Comparison of ENCODE assay signal across 8 cellular contexts in genomic region chr3:48088749-48089466, GRCh38.
DNase-seq lines count a peak whose midpoint lies in the region; ATAC-seq and TF ChIP-seq lines count a peak whose summit lies in the region.

No MANE protein-coding gene starts in this region.

- H3K27me3 ChIP-seq in AG04450 (ENCODE audit: control insufficient read depth, insufficient read depth, low read length): no peaks in the 10 kb centered on the region

- DNase-seq in AG04450 (ENCODE audit: low read depth, low spot score) (peak; percentile 90), NCI-H2227 (lab: John Stamatoyannopoulos, UW; ENCODE audit: unreplicated experiment) (peak; percentile 95), WTC11 (ENCODE audit: low spot score) (peak; percentile 97), cardiac fibroblast (ENCODE audit: low read depth in 2 of 2) (peak; percentile 96 to 98), immature natural killer cell (peak; percentile 94 to 95 (median 94)), smooth muscle cell of the brain vasculature (ENCODE audit: low read depth, low spot score) (peak; percentile 92)

- H3K9me3 Mint-ChIP-seq in WTC11 (no peaks in the 10 kb centered on the region), immature natural killer cell (no peaks in the 10 kb centered on the region)

- no peaks in the 10 kb centered on the region for H3K27me3 Mint-ChIP-seq in WTC11 (ENCODE audit: low read depth)
- peaks cover 3 to 5% (median 4%) of the 10 kb centered on the region in 3 donors for H3K27me3 Mint-ChIP-seq in immature natural killer cell (ENCODE audit: low read depth in 3 of 3)

- CTCF ChIA-PET in AG04450 (lab: Charles Lee) (interaction anchor here (0.7 to 0.8 kb wide), 2 partner anchors 32 to 41 kb away, joined by 3 read pairs; no protein-coding TSS in a partner anchor), WTC11 (lab: Charles Lee) (interaction anchor here (0.7 to 5.6 kb wide), 10 partner anchors 18 to 347 kb away, joined by 3 to 67 read pairs (median 6); no protein-coding TSS in a partner anchor)

- H3K4me1 Mint-ChIP-seq in WTC11: peaks cover 27% of the 10 kb centered on the region
- H3K4me1 Mint-ChIP-seq in immature natural killer cell: peaks cover 19 to 33% of the 10 kb centered on the region in 2 donors

- TF ChIP-seq CTCF in AG04450 (IDR thresholded peaks at IDR 0.05; ENCODE audit: low read depth, low read length) (no peak), WTC11 (IDR thresholded peaks at IDR 0.05) (no peak), cardiac fibroblast (IDR thresholded peaks at IDR 0.05; ENCODE audit: low read depth, low read length) (peak; percentile 3)

- H3K4me3 Mint-ChIP-seq in WTC11: peak overlapping the region; percentile 94
- H3K4me3 Mint-ChIP-seq in immature natural killer cell: peak overlapping the region; percentile 91 to 98 (median 95)

- H3K27ac ChIP-seq in AG04450 (ENCODE audit: low read depth, low read length): peak overlapping the region; percentile 98

- H3K36me3 Mint-ChIP-seq in WTC11: no peaks in the 10 kb centered on the region; the same call in 1 of the 2 replicates
- H3K36me3 Mint-ChIP-seq in immature natural killer cell: peaks cover 0 to 3% (median 0%) of the 10 kb centered on the region in 3 donors

- ATAC-seq in GM18907 (IDR thresholded peaks at IDR 0.05; ENCODE audit: unreplicated experiment) (peak; percentile 91), HG03139 (IDR thresholded peaks at IDR 0.05; ENCODE audit: unreplicated experiment) (peak; percentile 85), WTC11 (peak; percentile 96)

- POLR2A ChIA-PET in AG04450 (lab: Yijun Ruan, JAX): interaction anchor here (0.5 to 1.2 kb wide), 14 partner anchors 12 to 888 kb away, joined by 3 to 10 read pairs (median 6); partner anchors contain the start of gene CCDC51
- POLR2A ChIA-PET in WTC11 (lab: Charles Lee): interaction anchor here (0.5 to 1.9 kb wide), 21 partner anchors 10 to 537 kb away, joined by 3 to 10 read pairs (median 4); partner anchors contain the start of gene CDC25A

- no peaks in the 10 kb centered on the region; the same call in 1 of the 2 replicates for H3K9me3 ChIP-seq in AG04450 (ENCODE audit: control insufficient read depth, insufficient read depth, low read length)

- peak overlapping the region; percentile 99 for H3K27ac Mint-ChIP-seq in WTC11
- H3K27ac Mint-ChIP-seq in immature natural killer cell: peak overlapping the region; percentile 91 to 98 (median 98)

- H3K4me3 ChIP-seq in AG04450 (ENCODE audit: low read depth, low read length) (peak overlapping the region; percentile 88), cardiac fibroblast (replicated peaks in 1 of 2; ENCODE audit: low read depth in 2 of 2, low read length in 2 of 2) (peak overlapping the region; percentile 91 to 92)

TF ChIP-seq in WTC11, 78 proteins besides CTCF, POLR2A, EP300 and RAD21 (continues in another document):
- peak; percentile 24; the same call in 1 of the 2 replicates for TF ChIP-seq ZNF423 (CRISPR knock-in tag; IDR thresholded peaks at IDR 0.05)
- TF ChIP-seq TEAD1 (CRISPR knock-in tag; IDR thresholded peaks at IDR 0.05): peak; percentile 53
- TF ChIP-seq FOXP4 (CRISPR knock-in tag; IDR thresholded peaks at IDR 0.05): peak; percentile 67
- TF ChIP-seq, protein P1, sequence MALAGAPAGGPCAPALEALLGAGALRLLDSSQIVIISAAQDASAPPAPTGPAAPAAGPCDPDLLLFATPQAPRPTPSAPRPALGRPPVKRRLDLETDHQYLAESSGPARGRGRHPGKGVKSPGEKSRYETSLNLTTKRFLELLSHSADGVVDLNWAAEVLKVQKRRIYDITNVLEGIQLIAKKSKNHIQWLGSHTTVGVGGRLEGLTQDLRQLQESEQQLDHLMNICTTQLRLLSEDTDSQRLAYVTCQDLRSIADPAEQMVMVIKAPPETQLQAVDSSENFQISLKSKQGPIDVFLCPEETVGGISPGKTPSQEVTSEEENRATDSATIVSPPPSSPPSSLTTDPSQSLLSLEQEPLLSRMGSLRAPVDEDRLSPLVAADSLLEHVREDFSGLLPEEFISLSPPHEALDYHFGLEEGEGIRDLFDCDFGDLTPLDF (CRISPR knock-in tag; IDR thresholded peaks at IDR 0.05): peak; percentile 71; the same call in 1 of the 2 replicates
- TF ChIP-seq CREB1 (CRISPR knock-in tag; IDR thresholded peaks at IDR 0.05): peak; percentile 69; the same call in 1 of the 2 replicates
- TF ChIP-seq MAX (CRISPR knock-in tag; IDR thresholded peaks at IDR 0.05): peak; percentile 92
- TF ChIP-seq, protein P2, sequence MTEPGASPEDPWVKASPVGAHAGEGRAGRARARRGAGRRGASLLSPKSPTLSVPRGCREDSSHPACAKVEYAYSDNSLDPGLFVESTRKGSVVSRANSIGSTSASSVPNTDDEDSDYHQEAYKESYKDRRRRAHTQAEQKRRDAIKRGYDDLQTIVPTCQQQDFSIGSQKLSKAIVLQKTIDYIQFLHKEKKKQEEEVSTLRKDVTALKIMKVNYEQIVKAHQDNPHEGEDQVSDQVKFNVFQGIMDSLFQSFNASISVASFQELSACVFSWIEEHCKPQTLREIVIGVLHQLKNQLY (CRISPR knock-in tag; IDR thresholded peaks at IDR 0.05): no peak
- TF ChIP-seq, protein P3, sequence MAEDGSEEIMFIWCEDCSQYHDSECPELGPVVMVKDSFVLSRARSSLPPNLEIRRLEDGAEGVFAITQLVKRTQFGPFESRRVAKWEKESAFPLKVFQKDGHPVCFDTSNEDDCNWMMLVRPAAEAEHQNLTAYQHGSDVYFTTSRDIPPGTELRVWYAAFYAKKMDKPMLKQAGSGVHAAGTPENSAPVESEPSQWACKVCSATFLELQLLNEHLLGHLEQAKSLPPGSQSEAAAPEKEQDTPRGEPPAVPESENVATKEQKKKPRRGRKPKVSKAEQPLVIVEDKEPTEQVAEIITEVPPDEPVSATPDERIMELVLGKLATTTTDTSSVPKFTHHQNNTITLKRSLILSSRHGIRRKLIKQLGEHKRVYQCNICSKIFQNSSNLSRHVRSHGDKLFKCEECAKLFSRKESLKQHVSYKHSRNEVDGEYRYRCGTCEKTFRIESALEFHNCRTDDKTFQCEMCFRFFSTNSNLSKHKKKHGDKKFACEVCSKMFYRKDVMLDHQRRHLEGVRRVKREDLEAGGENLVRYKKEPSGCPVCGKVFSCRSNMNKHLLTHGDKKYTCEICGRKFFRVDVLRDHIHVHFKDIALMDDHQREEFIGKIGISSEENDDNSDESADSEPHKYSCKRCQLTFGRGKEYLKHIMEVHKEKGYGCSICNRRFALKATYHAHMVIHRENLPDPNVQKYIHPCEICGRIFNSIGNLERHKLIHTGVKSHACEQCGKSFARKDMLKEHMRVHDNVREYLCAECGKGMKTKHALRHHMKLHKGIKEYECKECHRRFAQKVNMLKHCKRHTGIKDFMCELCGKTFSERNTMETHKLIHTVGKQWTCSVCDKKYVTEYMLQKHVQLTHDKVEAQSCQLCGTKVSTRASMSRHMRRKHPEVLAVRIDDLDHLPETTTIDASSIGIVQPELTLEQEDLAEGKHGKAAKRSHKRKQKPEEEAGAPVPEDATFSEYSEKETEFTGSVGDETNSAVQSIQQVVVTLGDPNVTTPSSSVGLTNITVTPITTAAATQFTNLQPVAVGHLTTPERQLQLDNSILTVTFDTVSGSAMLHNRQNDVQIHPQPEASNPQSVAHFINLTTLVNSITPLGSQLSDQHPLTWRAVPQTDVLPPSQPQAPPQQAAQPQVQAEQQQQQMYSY (CRISPR knock-in tag; IDR thresholded peaks at IDR 0.05): peak; percentile 70
- peak; percentile 96 for TF ChIP-seq NFYB (CRISPR knock-in tag; conservative IDR thresholded peaks at IDR 0.05; ENCODE audit: low read depth)
- 0 out of 2 replicates have a peak, but pooled peaks have one; percentile 51 for TF ChIP-seq ZNF416 (CRISPR knock-in tag; IDR thresholded peaks at IDR 0.05)

Comparison
In these comparisons a context has a peak if more than half of its experiments do, and no peak if none do; other contexts are left out.
1. Peak in every context shown above with its lines: DNase-seq, ATAC-seq, H3K4me3 ChIP-seq and H3K27ac ChIP-seq.